ENCODE assay signal across 8 cellular contexts in the genomic region with DNA sequence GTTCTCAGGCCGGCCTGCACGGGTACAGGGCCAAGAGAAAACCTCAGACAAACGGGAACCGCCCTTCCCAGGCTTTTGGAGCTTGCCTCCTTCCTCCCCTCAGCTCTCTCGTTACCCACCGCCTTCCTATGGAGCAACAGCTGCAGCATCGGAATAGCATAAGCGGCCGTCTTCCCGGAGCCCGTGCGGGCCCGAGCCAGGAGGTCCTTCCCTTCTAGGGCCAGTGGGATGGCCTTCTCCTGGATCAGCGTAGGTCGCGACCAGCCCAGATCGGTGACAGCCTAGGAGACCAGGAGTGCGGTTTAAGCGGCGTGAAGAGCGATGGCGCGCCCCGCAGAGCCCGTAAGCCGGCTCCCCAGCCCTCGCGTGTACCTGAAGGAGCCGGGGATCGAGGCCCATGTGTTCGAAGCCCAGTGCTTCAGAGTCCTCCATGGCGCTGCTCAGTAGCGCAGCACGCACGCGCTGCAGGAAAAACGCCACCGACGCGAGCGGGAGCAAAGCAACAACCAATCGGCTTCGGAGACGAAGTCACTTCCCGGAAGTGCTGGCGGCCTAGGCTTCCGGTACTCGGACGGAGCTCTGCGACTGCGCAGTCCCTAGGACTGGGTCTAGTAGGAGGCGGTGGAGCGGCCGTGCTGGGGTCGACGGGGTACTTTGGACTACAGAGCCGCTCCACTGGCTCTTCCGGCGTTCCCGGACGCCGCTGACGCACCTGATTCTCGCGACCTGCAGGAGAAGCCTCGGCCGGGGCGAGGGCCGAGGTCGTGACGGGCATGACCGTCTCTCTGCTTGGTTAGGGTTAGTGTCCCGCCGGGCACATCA. TPM values are rescaled to one million over a fixed set of nuclear protein-coding genes. Genes with fewer than 3 reads are reported as not detected.
DNase-seq lines count a peak whose midpoint lies in the region; ATAC-seq and TF ChIP-seq lines count a peak whose summit lies in the region.

A gene with protein sequence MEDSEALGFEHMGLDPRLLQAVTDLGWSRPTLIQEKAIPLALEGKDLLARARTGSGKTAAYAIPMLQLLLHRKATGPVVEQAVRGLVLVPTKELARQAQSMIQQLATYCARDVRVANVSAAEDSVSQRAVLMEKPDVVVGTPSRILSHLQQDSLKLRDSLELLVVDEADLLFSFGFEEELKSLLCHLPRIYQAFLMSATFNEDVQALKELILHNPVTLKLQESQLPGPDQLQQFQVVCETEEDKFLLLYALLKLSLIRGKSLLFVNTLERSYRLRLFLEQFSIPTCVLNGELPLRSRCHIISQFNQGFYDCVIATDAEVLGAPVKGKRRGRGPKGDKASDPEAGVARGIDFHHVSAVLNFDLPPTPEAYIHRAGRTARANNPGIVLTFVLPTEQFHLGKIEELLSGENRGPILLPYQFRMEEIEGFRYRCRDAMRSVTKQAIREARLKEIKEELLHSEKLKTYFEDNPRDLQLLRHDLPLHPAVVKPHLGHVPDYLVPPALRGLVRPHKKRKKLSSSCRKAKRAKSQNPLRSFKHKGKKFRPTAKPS (minus strand): TSS at position 445 of the 822 bp plus-strand sequence. CDS start 13 bp downstream, at position 432.

- intact Hi-C loops in CD8-positive, alpha-beta T cell (cut with DNase I, micrococcal nuclease) = loop anchor here (1.0 to 10.0 kb wide), 5 partner anchors 9 to 1639 kb away; a partner anchor contains a TSS

- peaks cover 48% of the 10 kb centered on the region for H3K36me3 ChIP-seq in CD8-positive, alpha-beta T cell (ENCODE audit: insufficient read depth, low read length)

- H3K27ac ChIP-seq in CD8-positive, alpha-beta T cell (ENCODE audit: low read depth, low read length) = peak within 1 kb of the TSS; percentile 91

- peak within 1 kb of the TSS; percentile 96 for H3K4me3 Mint-ChIP-seq in CD8-positive, alpha-beta T cell

- no peaks in the 10 kb centered on the region for H3K27me3 ChIP-seq in CD8-positive, alpha-beta T cell (ENCODE audit: insufficient read depth, low read length)

- peak; percentile 96 for ATAC-seq in CD8-positive, alpha-beta T cell
- peak; percentile 95 for ATAC-seq in GM19467 (IDR thresholded peaks at IDR 0.05; ENCODE audit: unreplicated experiment)

- POLR2A ChIA-PET in CD8-positive, alpha-beta T cell (lab: Charles Lee) = interaction anchor here (0.6 to 2.8 kb wide), 14 partner anchors 8 to 538 kb away, joined by 3 to 27 read pairs (median 4); a partner anchor contains a TSS

- H3K4me3 ChIP-seq in CD8-positive, alpha-beta T cell (ENCODE audit: low read depth, low read length) = peak within 1 kb of the TSS; percentile 92

- no peaks in the 10 kb centered on the region for H3K9me3 Mint-ChIP-seq in CD8-positive, alpha-beta T cell

- H3K4me1 ChIP-seq in CD8-positive, alpha-beta T cell (ENCODE audit: insufficient read depth, low read length) = peaks cover 28% of the 10 kb centered on the region

- CTCF ChIA-PET in CD8-positive, alpha-beta T cell (lab: Charles Lee) = interaction anchor here (0.6 to 2.8 kb wide), 4 partner anchors 8 to 348 kb away, joined by 3 to 24 read pairs (median 6); no protein-coding TSS in a partner anchor

- peak; percentile 75 to 94 (median 91) for DNase-seq in CD8-positive, alpha-beta T cell
- peak; percentile 77 for DNase-seq in HS-27A (ENCODE audit: low read depth)
- peak; percentile 50 for DNase-seq in NK-92 (lab: John Stamatoyannopoulos, UW; ENCODE audit: unreplicated experiment)
- peak; percentile 76 to 90 for DNase-seq in activated CD8-positive, alpha-beta memory T cell treated with anti-CD3 and anti-CD28 coated beads for 1 hour (ENCODE audit: extremely low read depth in 1 of 2, low read depth in 1 of 2)
- peak; percentile 88 for DNase-seq in effector CD8-positive, alpha-beta T cell (lab: John Stamatoyannopoulos, UW)
- peak; percentile 96 to 97 for DNase-seq in lung microvascular endothelial cell (ENCODE audit: low read depth in 2 of 2)
- DNase-seq in stimulated activated CD4-positive, alpha-beta T cell treated with anti-CD3 and anti-CD28 coated beads, TNF-alpha, amount 100 ng/mL, for 48 hours (ENCODE audit: low read depth in 3 of 3) = peak; percentile 88 to 92 (median 89)

- H3K27ac Mint-ChIP-seq in CD8-positive, alpha-beta T cell = peak within 1 kb of the TSS; percentile 99

- H3K36me3 Mint-ChIP-seq in CD8-positive, alpha-beta T cell = peaks cover 76% of the 10 kb centered on the region

- peaks cover 51% of the 10 kb centered on the region for H3K4me1 Mint-ChIP-seq in CD8-positive, alpha-beta T cell (ENCODE audit: low read depth)

- TF ChIP-seq CTCF in CD8-positive, alpha-beta T cell (IDR thresholded peaks at IDR 0.05) = no peak

- no peaks in the 10 kb centered on the region for H3K9me3 ChIP-seq in CD8-positive, alpha-beta T cell (ENCODE audit: low read length)

- H3K27me3 Mint-ChIP-seq in CD8-positive, alpha-beta T cell (ENCODE audit: low read depth) = no peaks in the 10 kb centered on the region

RNA-seq across cellular contexts. Expression of the gene that starts here (rescaled TPM):
- 100 to 1,000 TPM; 140 to 141 TPM for total RNA-seq in CD8-positive, alpha-beta T cell
- 37.0 and 40.7 TPM in 2 replicates for total RNA-seq in lung microvascular endothelial cell

Comparison
In these comparisons a context has a peak if more than half of its experiments do, and no peak if none do; other contexts are left out.
1. Peak in every context shown above with its lines: DNase-seq, ATAC-seq, H3K4me3 ChIP-seq and H3K27ac ChIP-seq.